Comparison of ENCODE assay signal across 9 cellular contexts in the genomic region with DNA sequence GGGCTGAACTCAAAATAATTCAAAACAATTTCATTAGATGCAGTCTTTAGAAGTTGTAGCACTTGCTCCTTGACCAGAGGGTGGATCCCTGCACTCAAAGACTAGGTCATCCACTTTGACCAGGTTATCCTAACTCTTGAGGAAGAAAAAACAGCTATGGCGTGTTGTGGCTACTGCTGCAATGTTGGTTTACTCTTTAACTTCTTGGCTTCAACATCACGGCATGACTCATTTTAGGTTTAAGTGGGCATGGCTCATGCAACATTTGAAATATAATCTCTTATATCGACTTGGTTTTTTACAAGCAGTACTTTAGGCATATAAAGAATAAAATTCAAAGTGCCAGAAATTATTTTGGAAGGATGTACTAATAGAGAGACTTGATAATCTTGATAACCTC. TPM values are rescaled to one million over a fixed set of nuclear protein-coding genes. Genes with fewer than 3 reads are reported as not detected.
DNase-seq lines count a peak whose midpoint lies in the region; ATAC-seq, FAIRE-seq and TF ChIP-seq lines count a peak whose summit lies in the region.
"Had no signal": no experiment of that assay in that cellular context is flagged by ENCODE, and none has a peak within 500 bp of the region (broad histone marks: within the 10 kb centered on the region; RNA-seq: fewer than 3 reads in every experiment).

No MANE protein-coding gene starts in this region.

- no peak overlapping the region for H2BK15ac ChIP-seq in neuronal stem cell (ENCODE audit: low read length)
- H2BK15ac ChIP-seq in mesendoderm (replicated peaks; ENCODE audit: low read depth), result no peak overlapping the region

- POLR2A ChIA-PET in GM12878 (lab: Charles Lee), result interaction anchor here (0.5 to 3.6 kb wide), 3 partner anchors 9 to 495 kb away, joined by 3 to 24 read pairs (median 5); no protein-coding TSS in a partner anchor
- POLR2A ChIA-PET in HepG2 (lab: Yijun Ruan, JAX), result no interaction called here

- H3K27ac ChIP-seq in GM12878 (ENCODE audit: control insufficient read depth, insufficient read depth), result no peak overlapping the region
- no peak overlapping the region for H3K27ac ChIP-seq in HepG2 (ENCODE audit: extremely low read length, insufficient read depth, low read length)
- no peak overlapping the region for H3K27ac ChIP-seq in neuronal stem cell (replicated peaks; ENCODE audit: low read length)
- H3K27ac ChIP-seq in mesendoderm (ENCODE audit: low read depth, low read length), result no peak overlapping the region

- RAD21 ChIA-PET in GM12878 (lab: Charles Lee; ENCODE audit: unreplicated experiment), result interaction anchor here (1.1 to 9.7 kb wide), 4 partner anchors 9 to 129 kb away, joined by 3 to 148 read pairs (median 12); no protein-coding TSS in a partner anchor

- TF ChIP-seq POLR2A in GM12878 (IDR thresholded peaks at IDR 0.05; ENCODE audit: low read depth, low read length), result no peak
- no peak for TF ChIP-seq POLR2A in HepG2 (IDR thresholded peaks at IDR 0.05; ENCODE audit: insufficient read depth in 1 of 2, low read depth in 2 of 2, low read length in 2 of 2)
- no peak for TF ChIP-seq POLR2A in GM12892 (IDR thresholded peaks at IDR 0.05; ENCODE audit: low read depth, low read length)

- H3K36me3 ChIP-seq in GM12878 (ENCODE audit: control insufficient read depth in 2 of 2, insufficient read depth in 2 of 2, low read length in 1 of 2), result no peaks in the 10 kb centered on the region
- no peaks in the 10 kb centered on the region for H3K36me3 ChIP-seq in HepG2 (replicated peaks in 1 of 2; ENCODE audit: control insufficient read depth in 1 of 2, insufficient read depth in 2 of 2, low read length in 2 of 2)
- H3K36me3 ChIP-seq in neuronal stem cell (replicated peaks in 1 of 2; ENCODE audit: control insufficient read depth in 2 of 2, insufficient read depth in 2 of 2, low read length in 2 of 2), result no peaks in the 10 kb centered on the region
- H3K36me3 ChIP-seq in mesendoderm (ENCODE audit: control insufficient read depth, insufficient read depth, low read length), result no peaks in the 10 kb centered on the region

- H3K79me2 ChIP-seq in GM12878 (ENCODE audit: control insufficient read depth, insufficient read depth, low read length), result no peaks in the 10 kb centered on the region
- no peaks in the 10 kb centered on the region for H3K79me2 ChIP-seq in HepG2 (ENCODE audit: insufficient read depth, low read length)
- no peaks in the 10 kb centered on the region for H3K79me2 ChIP-seq in mesendoderm (ENCODE audit: control insufficient read depth, insufficient read depth, low read length)

- no peak overlapping the region for H3K4ac ChIP-seq in neuronal stem cell (ENCODE audit: low read length)
- no peak overlapping the region for H3K4ac ChIP-seq in mesendoderm (ENCODE audit: low read depth, low read length)

- H4K8ac ChIP-seq in neuronal stem cell (ENCODE audit: low read depth, low read length) (no peak overlapping the region), mesendoderm (ENCODE audit: low read depth, low read length) (no peak overlapping the region)

- no peak overlapping the region for H4K5ac ChIP-seq in mesendoderm (ENCODE audit: low read length)

- TF ChIP-seq RAD21 in GM12878 (IDR thresholded peaks at IDR 0.05; ENCODE audit: insufficient read depth, low read depth, low read length), result no peak
- no peak for TF ChIP-seq RAD21 in HepG2 (CRISPR knock-in tag; IDR thresholded peaks at IDR 0.05)

- H3K27me3 ChIP-seq in GM12878 (replicated peaks in 1 of 2; ENCODE audit: control insufficient read depth in 2 of 2, insufficient read depth in 2 of 2, low read length in 1 of 2) (no peaks in the 10 kb centered on the region), HepG2 (ENCODE audit: control insufficient read depth in 1 of 2, insufficient read depth in 2 of 2, low read length in 2 of 2) (peaks cover 0 to 4% of the 10 kb centered on the region in 2 experiments; a peak in 2 of 5 replicates), neuronal stem cell (ENCODE audit: control insufficient read depth in 3 of 3, insufficient read depth in 3 of 3, low read depth in 1 of 3, low read length in 3 of 3) (peaks cover 0 to 3% (median 0%) of the 10 kb centered on the region in 3 experiments), mesendoderm (ENCODE audit: insufficient read depth, low read length, poor library complexity) (no peaks in the 10 kb centered on the region)

- BruUV-seq in GM12878 (replicated peaks; lab: Mats Ljungman, UMichigan), result no TSS peak
- BruUV-seq in HepG2 (replicated peaks; lab: Mats Ljungman, UMichigan), result no TSS peak

- in situ Hi-C loops in ACHN (cut with HindIII; ENCODE audit: low pct_ligation_motif_present, low pct_unique_long_range_greater_than_20kb, low sequenced_read_pairs) (no loop called here), GM12878 (cut with MboI) (loop anchor here (5.0 to 10.0 kb wide), 2 partner anchors 75 to 497 kb away; no protein-coding TSS in a partner anchor), HepG2 (cut with HindIII; ENCODE audit: extremely low pct_ligation_motif_present, low pct_unique_long_range_greater_than_20kb) (no loop called here)

- H3K4me3 ChIP-seq in GM12878 (no peak overlapping the region), HepG2 (replicated peaks in 1 of 3; ENCODE audit: insufficient read depth in 1 of 3, low read depth in 2 of 3, low read length in 3 of 3) (no peak overlapping the region), neuronal stem cell (ENCODE audit: low read length in 2 of 2) (no peak overlapping the region), mesendoderm (ENCODE audit: low read length) (no peak overlapping the region)

- H3K23ac ChIP-seq in neuronal stem cell (ENCODE audit: low read depth, low read length, poor library complexity), result no peak overlapping the region
- no peak overlapping the region for H3K23ac ChIP-seq in mesendoderm (ENCODE audit: low read length)

- peak; percentile 90 for DNase-seq in ACHN
- peak; percentile 95 for DNase-seq in LHCN-M2 (ENCODE audit: low read depth)
- no peak for DNase-seq in GM12878 (ENCODE audit: low read depth, low spot score)
- DNase-seq in HepG2 (ENCODE audit: low spot score), result peak; percentile 37
- DNase-seq in neuronal stem cell (ENCODE audit: low spot score), result no peak
- DNase-seq in mesendoderm, result no peak
- no peak for DNase-seq in GM12892 (ENCODE audit: insufficient read length)
- DNase-seq: NCI-H526 had no signal

- no peaks in the 10 kb centered on the region for H3K4me1 ChIP-seq in GM12878 (ENCODE audit: control insufficient read depth, insufficient read depth, low read length)
- H3K4me1 ChIP-seq in HepG2 (ENCODE audit: insufficient read depth, low read length), result peaks cover 36% of the 10 kb centered on the region
- peaks cover 0 to 2% of the 10 kb centered on the region in 2 donors for H3K4me1 ChIP-seq in neuronal stem cell (ENCODE audit: control insufficient read depth in 2 of 2, insufficient read depth in 1 of 2, low read depth in 1 of 2, low read length in 2 of 2)
- H3K4me1 ChIP-seq in mesendoderm (ENCODE audit: control insufficient read depth, low read depth, low read length), result no peaks in the 10 kb centered on the region

- H3K18ac ChIP-seq in neuronal stem cell (ENCODE audit: low read length) (no peak overlapping the region), mesendoderm (ENCODE audit: low read length) (no peak overlapping the region)

- no peaks in the 10 kb centered on the region for H4K20me1 ChIP-seq in GM12878 (ENCODE audit: control insufficient read depth, insufficient read depth)
- no peaks in the 10 kb centered on the region for H4K20me1 ChIP-seq in HepG2 (ENCODE audit: insufficient read depth, low read length)

- ATAC-seq in GM12878 (peak; percentile 56), HepG2 (no peak), HG03469 (IDR thresholded peaks at IDR 0.05; ENCODE audit: unreplicated experiment) (no peak)

- H4K91ac ChIP-seq in neuronal stem cell (ENCODE audit: low read depth, low read length, poor library complexity), result no peak overlapping the region

- no peak overlapping the region for H2BK12ac ChIP-seq in neuronal stem cell (ENCODE audit: low read length)

- FAIRE-seq in GM12878 (lab: Jason Lieb, UNC) (peak; percentile 75), HepG2 (lab: Jason Lieb, UNC) (no peak), GM12892 (lab: Jason Lieb, UNC) (no peak)

- SMC1A ChIA-PET in GM12878 (lab: Charles Lee; ENCODE audit: uncharacterized antibody, unreplicated experiment), result interaction anchor here (0.8 to 12.4 kb wide), 18 partner anchors 8 to 310 kb away, joined by 3 to 167 read pairs (median 5); no protein-coding TSS in a partner anchor

- intact Hi-C loops in GM12878 (cut with micrococcal nuclease; ENCODE audit: unreplicated experiment), result loop anchor here (10.0 kb wide), 1 partner anchor 387 kb away; the partner anchor contains the start of gene TTC39C
- intact Hi-C loops in HepG2 (cut with micrococcal nuclease; ENCODE audit: unreplicated experiment), result loop anchor here (5.0 to 10.0 kb wide), 3 partner anchors 147 to 490 kb away; no protein-coding TSS in a partner anchor

- H2BK120ac ChIP-seq in neuronal stem cell (ENCODE audit: low read depth, low read length) (no peak overlapping the region), mesendoderm (ENCODE audit: low read depth, low read length) (no peak overlapping the region)

- H2AK5ac ChIP-seq in neuronal stem cell (ENCODE audit: low read depth, low read length), result no peak overlapping the region
- H2AK5ac ChIP-seq in mesendoderm (ENCODE audit: low read length), result no peak overlapping the region

- TF ChIP-seq CTCF in GM12878 (IDR thresholded peaks at IDR 0.05 in 2 of 3, conservative IDR thresholded peaks at IDR 0.05 in 1 of 3; ENCODE audit: control insufficient read depth in 2 of 3, extremely low read depth in 1 of 3, insufficient read depth in 1 of 3, low read depth in 3 of 3, low read length in 3 of 3), result no peak
- TF ChIP-seq CTCF in HepG2 (CRISPR knock-in tag; IDR thresholded peaks at IDR 0.05), result no peak

- TF ChIP-seq EP300 in GM12878 (IDR thresholded peaks at IDR 0.05; ENCODE audit: borderline replicate concordance in 1 of 2, control insufficient read depth in 1 of 2, low read depth in 2 of 2, low read length in 2 of 2), result 0 out of 4 replicates have a peak, but pooled peaks of 1 of the 2 experiments have one; percentile 15
- no peak for TF ChIP-seq EP300 in HepG2 (IDR thresholded peaks at IDR 0.05; ENCODE audit: low read depth in 2 of 2, low read length in 2 of 2)
- no peak for TF ChIP-seq EP300 in HepG2 (CRISPR knock-in tag; IDR thresholded peaks at IDR 0.05; ENCODE audit: borderline replicate concordance)

- CTCF ChIA-PET in GM12878 (lab: Yijun Ruan, JAX) (interaction anchor here (0.9 to 13.7 kb wide), 12 partner anchors 9 to 338 kb away, joined by 3 to 233 read pairs (median 4); partner anchors contain the start of gene ANKRD29), HepG2 (lab: Yijun Ruan, JAX; ENCODE audit: low intra/inter-chr PET ratio, low total read pairs) (no interaction called here)

- no peak overlapping the region for H3K56ac ChIP-seq in mesendoderm (ENCODE audit: low read length)

- H3K4me2 ChIP-seq in GM12878 (ENCODE audit: control insufficient read depth, insufficient read depth) (no peak overlapping the region), HepG2 (ENCODE audit: low read depth, low read length) (no peak overlapping the region), neuronal stem cell (ENCODE audit: insufficient read depth, low read length, poor library complexity, severe bottlenecking) (no peak overlapping the region), mesendoderm (ENCODE audit: low read length) (no peak overlapping the region)

- no peak overlapping the region for H2BK5ac ChIP-seq in neuronal stem cell (ENCODE audit: low read length)
- H2BK5ac ChIP-seq in mesendoderm (ENCODE audit: low read length), result no peak overlapping the region

- H3K14ac ChIP-seq in neuronal stem cell (ENCODE audit: low read length), result no peak overlapping the region

- WGBS in GM12878 (ENCODE audit: insufficient coverage, insufficient replicate concordance, low lambda C conversion rate, missing lambda C conversion rate), result 57% methylated on average over 3 of the region's 3 CpGs
- WGBS in HepG2 (ENCODE audit: low lambda C conversion rate), result 1% methylated on average over 3 of the region's 3 CpGs
- no CpG with 5 or more reads among the region's 3 CpGs for WGBS in neuronal stem cell (ENCODE audit: extremely low coverage in 2 of 2, insufficient read length in 2 of 2, insufficient replicate concordance in 1 of 2), 2 donors
- no CpG with 5 or more reads among the region's 3 CpGs for WGBS in mesendoderm (ENCODE audit: extremely low coverage, insufficient coverage, low lambda C conversion rate)

- H3K9ac ChIP-seq in GM12878 (ENCODE audit: control insufficient read depth, insufficient read depth, low read length), result no peak overlapping the region
- no peak overlapping the region for H3K9ac ChIP-seq in HepG2 (ENCODE audit: insufficient read depth, low read depth, low read length)
- no peak overlapping the region for H3K9ac ChIP-seq in neuronal stem cell (ENCODE audit: low read depth, low read length, poor library complexity)
- H3K9ac ChIP-seq in mesendoderm (ENCODE audit: low read length), result no peak overlapping the region

- H3K9me3 ChIP-seq in GM12878 (replicated peaks; ENCODE audit: control insufficient read depth, insufficient read depth, low read length) (no peaks in the 10 kb centered on the region), HepG2 (ENCODE audit: low read length) (no peaks in the 10 kb centered on the region), neuronal stem cell (replicated peaks in 1 of 2; ENCODE audit: control insufficient read depth in 2 of 2, insufficient read depth in 1 of 2, low read depth in 1 of 2, low read length in 2 of 2) (no peaks in the 10 kb centered on the region)

- H2AFZ ChIP-seq in GM12878 (ENCODE audit: control insufficient read depth, low read depth, low read length) (no peak overlapping the region), HepG2 (ENCODE audit: low read length) (no peak overlapping the region), neuronal stem cell (ENCODE audit: low read length) (no peak overlapping the region)

- no peaks in the 10 kb centered on the region for H3K79me1 ChIP-seq in neuronal stem cell (ENCODE audit: low read depth, low read length)
- no peaks in the 10 kb centered on the region for H3K79me1 ChIP-seq in mesendoderm (ENCODE audit: low read length)

RNA-seq across cellular contexts. Expression of gene ANKRD29, which starts 35.4 kb away (rescaled TPM):
- total RNA-seq in LHCN-M2 (2014; rRNA removed), result 5.8 and 7.1 TPM in 2 replicates
- polyA plus RNA-seq in LHCN-M2 (2012), result 1.4 TPM
- 1.8 and 2.9 TPM in 2 replicates for total RNA-seq in GM12878 (2013; cell fraction: nucleolus; rRNA removed)
- 0.98 and 1.3 TPM in 2 replicates for total RNA-seq in GM12878 (2014; rRNA removed)
- 1.6 TPM in 2 replicates for total RNA-seq in GM12878 (2014; rRNA removed; fragmentation: Illumina TruSeq; extraction: Trizol)
- total RNA-seq in GM12878 (2021), result 1.4 and 1.7 TPM in 2 replicates
- polyA plus RNA-seq in GM12878 (2011; ENCODE audit: low read depth), result 0.18 TPM
- polyA plus RNA-seq in GM12878 (2011; rRNA removed), result 9.2 and 15.1 TPM in 2 replicates
- polyA plus RNA-seq in GM12878 (2011; cell fraction: cytosol; rRNA removed), result 4.4 and 6.0 TPM in 2 replicates
- polyA plus RNA-seq in GM12878 (2011; cell fraction: nucleus; rRNA removed), result 4.7 and 5.0 TPM in 2 replicates
- 0.32 and 0.37 TPM in 2 replicates for polyA plus RNA-seq in GM12878 (2012)
- polyA plus RNA-seq in GM12878 (2014; fragmentation: Illumina TruSeq; extraction: Trizol), result 2.4 and 3.5 TPM in 2 replicates
- under 1 TPM; 0.53 to 0.62 TPM for polyA plus RNA-seq in GM12878 (2014; fragmentation: Nextera tagmentation; extraction: Ambion mirVana)
- polyA plus RNA-seq in GM12878 (2014; rRNA removed), result 1.2 and 2.5 TPM in 2 replicates
- polyA plus RNA-seq in GM12878 (2016; fragmentation: Nextera tagmentation; extraction: Ambion mirVana), result 1 to 10 TPM; 1.6 TPM
- 3.4 and 4.3 TPM in 2 replicates for polyA minus RNA-seq in GM12878 (2011; rRNA and poly(A)+ RNA removed)
- polyA minus RNA-seq in GM12878 (2011; cell fraction: cytosol; rRNA and poly(A)+ RNA removed), result 3.2 and 4.4 TPM in 2 replicates
- polyA minus RNA-seq in GM12878 (2011; cell fraction: nucleus; rRNA and poly(A)+ RNA removed), result 3.1 and 6.1 TPM in 2 replicates
- not detected in 2 replicates for total RNA-seq in HepG2 (2016; rRNA removed; fragmentation: Illumina TruSeq; extraction: Trizol)
- total RNA-seq in HepG2 (2016; cell fraction: cytosol; rRNA removed; fragmentation: Illumina TruSeq; extraction: Trizol; ENCODE audit: low read depth), result 0.30 TPM in 1 of 2 replicates, not detected in the other
- not detected in 2 replicates for total RNA-seq in HepG2 (2016; cell fraction: insoluble cytoplasmic fraction; rRNA removed; fragmentation: Illumina TruSeq; extraction: Trizol)
- 0.24 and 0.40 TPM in 2 replicates for total RNA-seq in HepG2 (2016; cell fraction: membrane; rRNA removed; fragmentation: Illumina TruSeq; extraction: Trizol)
- not detected in 2 replicates for total RNA-seq in HepG2 (2016; cell fraction: nucleus; rRNA removed; fragmentation: Illumina TruSeq; extraction: Trizol)
- 0.05 TPM in 1 of 2 replicates, not detected in the other for polyA plus RNA-seq in HepG2 (2011; rRNA removed)
- 0.05 TPM in 1 of 2 replicates, not detected in the other for polyA plus RNA-seq in HepG2 (2011; cell fraction: cytosol; rRNA removed)
- 0.27 and 0.35 TPM in 2 replicates for polyA plus RNA-seq in HepG2 (2011; cell fraction: nucleus; rRNA removed)
- polyA plus RNA-seq in HepG2 (2012), result not detected in 2 replicates
- polyA plus RNA-seq in HepG2 (2016; cell fraction: cytosol; fragmentation: Illumina TruSeq; extraction: Trizol; ENCODE audit: low read depth), result not detected in 2 replicates
- polyA plus RNA-seq in HepG2 (2016; cell fraction: insoluble cytoplasmic fraction; fragmentation: Illumina TruSeq; extraction: Trizol; ENCODE audit: low read depth), result not detected in 2 replicates
- polyA plus RNA-seq in HepG2 (2016; cell fraction: membrane; fragmentation: Illumina TruSeq; extraction: Trizol; ENCODE audit: low read depth), result not detected in 2 replicates
- 0.21 and 0.36 TPM in 2 replicates for polyA plus RNA-seq in HepG2 (2016; cell fraction: nucleus; fragmentation: Illumina TruSeq; extraction: Trizol; ENCODE audit: insufficient read depth, low read depth)
- polyA minus RNA-seq in HepG2 (2011; rRNA and poly(A)+ RNA removed; ENCODE audit: low replicate concordance), result 20.8 TPM in 1 of 2 replicates, not detected in the other
- polyA minus RNA-seq in HepG2 (2011; cell fraction: cytosol; rRNA and poly(A)+ RNA removed), result not detected in 2 replicates
- polyA minus RNA-seq in HepG2 (2011; cell fraction: nucleus; rRNA and poly(A)+ RNA removed), result 0.64 TPM in 1 of 2 replicates, not detected in the other
- 1.2 TPM for polyA plus RNA-seq in neuronal stem cell (2013, experiment 1 of 2)
- 1.3 TPM for polyA plus RNA-seq in neuronal stem cell (2013, experiment 2 of 2)
- 1.3 TPM for polyA plus RNA-seq in mesendoderm (2013, experiment 1 of 2)
- polyA plus RNA-seq in mesendoderm (2013, experiment 2 of 2), result 1.5 TPM
- 1.2 TPM for polyA plus RNA-seq in GM12892 (2012; ENCODE audit: missing spikeins)

RNA-seq across cellular contexts. Expression of gene NPC1, which starts 41.0 kb away (rescaled TPM):
- 63.1 and 71.8 TPM in 2 replicates for total RNA-seq in LHCN-M2 (2014; rRNA removed)
- polyA plus RNA-seq in LHCN-M2 (2012), result 19.9 TPM
- 177 TPM in 2 replicates for total RNA-seq in GM12878 (2013; cell fraction: nucleolus; rRNA removed)
- total RNA-seq in GM12878 (2014; rRNA removed), result 18.9 and 24.0 TPM in 2 replicates
- 19.9 and 21.1 TPM in 2 replicates for total RNA-seq in GM12878 (2014; rRNA removed; fragmentation: Illumina TruSeq; extraction: Trizol)
- total RNA-seq in GM12878 (2021), result 22.9 and 25.5 TPM in 2 replicates
- polyA plus RNA-seq in GM12878 (2011; ENCODE audit: low read depth), result 8.6 TPM
- 38.3 and 45.2 TPM in 2 replicates for polyA plus RNA-seq in GM12878 (2011; rRNA removed)
- polyA plus RNA-seq in GM12878 (2011; cell fraction: cytosol; rRNA removed), result 52.8 and 53.1 TPM in 2 replicates
- 114 and 152 TPM in 2 replicates for polyA plus RNA-seq in GM12878 (2011; cell fraction: nucleus; rRNA removed)
- polyA plus RNA-seq in GM12878 (2012), result 12.9 and 20.2 TPM in 2 replicates
- polyA plus RNA-seq in GM12878 (2014; fragmentation: Illumina TruSeq; extraction: Trizol), result 17.4 and 21.1 TPM in 2 replicates
- polyA plus RNA-seq in GM12878 (2014; fragmentation: Nextera tagmentation; extraction: Ambion mirVana), result 10 to 100 TPM; 10.1 to 11.0 TPM
- polyA plus RNA-seq in GM12878 (2014; rRNA removed), result 15.8 and 19.0 TPM in 2 replicates
- polyA plus RNA-seq in GM12878 (2016; fragmentation: Nextera tagmentation; extraction: Ambion mirVana), result 10 to 100 TPM; 20.6 to 24.4 TPM
- 106 and 135 TPM in 2 replicates for polyA minus RNA-seq in GM12878 (2011; rRNA and poly(A)+ RNA removed)
- polyA minus RNA-seq in GM12878 (2011; cell fraction: cytosol; rRNA and poly(A)+ RNA removed), result 26.2 and 31.5 TPM in 2 replicates
- polyA minus RNA-seq in GM12878 (2011; cell fraction: nucleus; rRNA and poly(A)+ RNA removed), result 98.8 and 143 TPM in 2 replicates
- 28.6 and 46.5 TPM in 2 replicates for total RNA-seq in HepG2 (2016; rRNA removed; fragmentation: Illumina TruSeq; extraction: Trizol)
- 8.3 and 10.0 TPM in 2 replicates for total RNA-seq in HepG2 (2016; cell fraction: cytosol; rRNA removed; fragmentation: Illumina TruSeq; extraction: Trizol; ENCODE audit: low read depth)
- 22.8 and 44.6 TPM in 2 replicates for total RNA-seq in HepG2 (2016; cell fraction: insoluble cytoplasmic fraction; rRNA removed; fragmentation: Illumina TruSeq; extraction: Trizol)
- total RNA-seq in HepG2 (2016; cell fraction: membrane; rRNA removed; fragmentation: Illumina TruSeq; extraction: Trizol), result 11.8 and 17.8 TPM in 2 replicates
- 80.8 and 107 TPM in 2 replicates for total RNA-seq in HepG2 (2016; cell fraction: nucleus; rRNA removed; fragmentation: Illumina TruSeq; extraction: Trizol)
- polyA plus RNA-seq in HepG2 (2011; rRNA removed), result 114 and 121 TPM in 2 replicates
- 149 and 162 TPM in 2 replicates for polyA plus RNA-seq in HepG2 (2011; cell fraction: cytosol; rRNA removed)
- polyA plus RNA-seq in HepG2 (2011; cell fraction: nucleus; rRNA removed), result 224 and 235 TPM in 2 replicates
- 89.5 and 105 TPM in 2 replicates for polyA plus RNA-seq in HepG2 (2012)
- polyA plus RNA-seq in HepG2 (2016; cell fraction: cytosol; fragmentation: Illumina TruSeq; extraction: Trizol; ENCODE audit: low read depth), result 2.8 and 3.1 TPM in 2 replicates
- 16.2 and 18.5 TPM in 2 replicates for polyA plus RNA-seq in HepG2 (2016; cell fraction: insoluble cytoplasmic fraction; fragmentation: Illumina TruSeq; extraction: Trizol; ENCODE audit: low read depth)
- polyA plus RNA-seq in HepG2 (2016; cell fraction: membrane; fragmentation: Illumina TruSeq; extraction: Trizol; ENCODE audit: low read depth), result 4.5 and 6.4 TPM in 2 replicates
- 80.1 and 82.3 TPM in 2 replicates for polyA plus RNA-seq in HepG2 (2016; cell fraction: nucleus; fragmentation: Illumina TruSeq; extraction: Trizol; ENCODE audit: insufficient read depth, low read depth)
- polyA minus RNA-seq in HepG2 (2011; rRNA and poly(A)+ RNA removed; ENCODE audit: low replicate concordance), result 256 and 622 TPM in 2 replicates
- polyA minus RNA-seq in HepG2 (2011; cell fraction: cytosol; rRNA and poly(A)+ RNA removed), result 144 and 165 TPM in 2 replicates
- polyA minus RNA-seq in HepG2 (2011; cell fraction: nucleus; rRNA and poly(A)+ RNA removed), result 343 and 354 TPM in 2 replicates
- 21.0 TPM for polyA plus RNA-seq in neuronal stem cell (2013, experiment 1 of 2)
- 21.8 TPM for polyA plus RNA-seq in neuronal stem cell (2013, experiment 2 of 2)
- 30.5 TPM for polyA plus RNA-seq in mesendoderm (2013, experiment 1 of 2)
- polyA plus RNA-seq in mesendoderm (2013, experiment 2 of 2), result 29.1 TPM
- 11.4 TPM for polyA plus RNA-seq in GM12892 (2012; ENCODE audit: missing spikeins)

Comparison
In these comparisons a context has a peak if more than half of its experiments do, and no peak if none do; other contexts are left out.
1. DNase-seq: peak in ACHN (single experiment), LHCN-M2 (single experiment) and HepG2 (single experiment); none in GM12878 (single experiment), neuronal stem cell (single experiment), mesendoderm (single experiment) and GM12892 (single experiment).